ENCODE assay signal across 10 cellular contexts in the genomic region with DNA sequence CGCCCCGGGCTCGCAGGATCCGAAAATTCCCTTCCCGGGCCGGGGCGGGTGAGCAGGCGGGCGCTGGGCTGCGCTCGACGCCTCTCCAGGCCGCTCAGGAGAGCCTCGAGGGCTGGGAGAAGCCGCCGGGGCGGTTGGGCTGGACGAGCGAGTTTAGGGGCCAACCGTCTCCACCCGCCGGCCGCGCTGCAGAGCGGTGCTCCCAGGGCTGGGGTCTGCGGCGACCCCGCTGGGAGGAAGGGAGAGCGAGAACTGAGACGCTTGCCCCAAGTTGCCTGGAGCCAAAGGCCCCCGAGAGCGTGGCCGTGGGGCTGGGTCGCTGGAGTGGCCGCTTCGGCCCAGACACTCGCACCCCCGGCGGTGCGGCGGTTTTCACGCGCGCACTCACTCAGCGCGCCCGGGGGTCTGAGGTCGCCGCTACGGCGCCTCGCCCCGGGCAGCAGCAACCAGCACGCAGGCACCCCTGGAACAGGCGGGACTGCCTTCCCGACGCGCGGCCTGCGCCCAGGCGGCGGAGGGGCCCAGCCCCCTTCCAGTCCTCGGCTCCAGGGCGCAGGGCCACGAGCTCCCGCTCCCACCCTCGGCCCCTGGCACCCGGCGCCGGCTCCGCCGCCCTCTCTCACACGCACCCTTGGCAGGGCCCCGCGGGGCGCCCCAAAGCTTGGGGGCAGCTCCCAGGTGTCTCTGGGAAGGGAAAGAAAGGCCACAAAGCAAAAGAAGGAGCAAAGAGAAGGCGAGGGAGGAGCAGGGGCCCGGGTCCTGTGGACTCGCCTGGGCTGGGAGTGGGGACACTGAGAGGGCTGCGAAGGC. TPM values are rescaled to one million over a fixed set of nuclear protein-coding genes. Genes with fewer than 3 reads are reported as not detected.
DNase-seq lines count a peak whose midpoint lies in the region; ATAC-seq, FAIRE-seq and TF ChIP-seq lines count a peak whose summit lies in the region.
"Had no signal": no experiment of that assay in that cellular context is flagged by ENCODE, and none has a peak within 500 bp of the region (broad histone marks: within the 10 kb centered on the region; RNA-seq: fewer than 3 reads in every experiment).

No MANE protein-coding gene starts in this region.

- no peak overlapping the region for H2AFZ ChIP-seq in neural cell (ENCODE audit: low read depth, low read length)

- no peak for TF ChIP-seq EP300 in neural cell (conservative IDR thresholded peaks at IDR 0.05; ENCODE audit: poor library complexity, severe bottlenecking)

- TF ChIP-seq CTCF in A673 (conservative IDR thresholded peaks at IDR 0.05; ENCODE audit: low read depth, low read length) = no peak
- no peak for TF ChIP-seq CTCF in neural cell (IDR thresholded peaks at IDR 0.05; ENCODE audit: poor library complexity, severe bottlenecking)

- no TSS peak for BruUV-seq in A673 (replicated peaks; lab: Mats Ljungman, UMichigan)

- FAIRE-seq in frontal cortex (lab: Jason Lieb, UNC) = no peak

- no peaks in the 10 kb centered on the region for H3K9me2 ChIP-seq in neural cell (ENCODE audit: insufficient read depth, low read length)

- peaks cover 32 to 47% of the 10 kb centered on the region in 2 donors for H3K27me3 Mint-ChIP-seq in T-cell

- peak; percentile 47 for DNase-seq in A673 (ENCODE audit: low spot score)
- DNase-seq in SJCRH30 = peak; percentile 31 to 47
- DNase-seq in frontal cortex (ENCODE audit: low spot score in 2 of 2) = peak; percentile 61 to 72
- DNase-seq in cortex of kidney (lab: John Stamatoyannopoulos, UW) = no peak
- DNase-seq in stimulated activated CD4-positive, alpha-beta T cell treated with anti-CD3 and anti-CD28 coated beads, Interleukin-15, amount 100 ng/mL, for 24 hours = no peak
- DNase-seq in SW480 (ENCODE audit: low spot score) = no peak
- no peak for DNase-seq in T-cell
- DNase-seq: activated CD4-positive, alpha-beta T cell treated with anti-CD3 and anti-CD28 coated beads for 48 hours; NCI-H1092 had no signal

- H3K27ac Mint-ChIP-seq in T-cell = no peak overlapping the region

- H3K36me3 ChIP-seq in A673 (ENCODE audit: insufficient read depth, low read length, poor library complexity, severe bottlenecking) = peaks cover 28% of the 10 kb centered on the region
- H3K36me3 ChIP-seq in SJCRH30 = peaks cover 13% of the 10 kb centered on the region
- H3K36me3 ChIP-seq in neural cell (ENCODE audit: insufficient read depth, low read length) = no peaks in the 10 kb centered on the region

- H3K36me3 Mint-ChIP-seq in T-cell = no peaks in the 10 kb centered on the region

- H3K79me2 ChIP-seq in neural cell (replicated peaks; ENCODE audit: insufficient read depth, low read length) = peaks cover 25% of the 10 kb centered on the region

- H3K9me3 ChIP-seq in A673 (ENCODE audit: low read depth, low read length, poor library complexity, severe bottlenecking) = no peaks in the 10 kb centered on the region
- H3K9me3 ChIP-seq in SJCRH30 (replicated peaks) = no peaks in the 10 kb centered on the region
- H3K9me3 ChIP-seq in neural cell (ENCODE audit: low read length) = no peaks in the 10 kb centered on the region

- H3K27ac ChIP-seq in A673 (ENCODE audit: low read depth, low read length, poor library complexity, severe bottlenecking) (peak overlapping the region; percentile 98), SJCRH30 (peak overlapping the region; percentile 91), neural cell (ENCODE audit: low read length) (no peak overlapping the region)

- no peak overlapping the region for H3K4me3 Mint-ChIP-seq in T-cell

- no peak for TF ChIP-seq RAD21 in neural cell (conservative IDR thresholded peaks at IDR 0.05)

- H3K4me1 ChIP-seq in A673 (ENCODE audit: insufficient read depth, low read length, poor library complexity, severe bottlenecking) = peaks cover 24% of the 10 kb centered on the region
- H3K4me1 ChIP-seq in SJCRH30 = 0 out of 2 replicates have a peak, but pooled peaks cover 8% of the 10 kb centered on the region

- POLR2A ChIA-PET in A673 (lab: Charles Lee; ENCODE audit: low non-redundant PET) = no interaction called here
- POLR2A ChIA-PET in T-cell (lab: Charles Lee) = no interaction called here

- no peaks in the 10 kb centered on the region for H3K9me3 Mint-ChIP-seq in T-cell

- peaks cover 0 to 5% (median 2%) of the 10 kb centered on the region in 3 donors for H3K4me1 Mint-ChIP-seq in T-cell

- H3K4me3 ChIP-seq in A673 (ENCODE audit: low read depth, low read length, poor library complexity, severe bottlenecking) (peak overlapping the region; percentile 95), SJCRH30 (peak overlapping the region; percentile 82), neural cell (ENCODE audit: low read length) (peak overlapping the region; percentile 21)

- intact Hi-C loops in A673 (cut with micrococcal nuclease; ENCODE audit: unreplicated experiment) = loop anchor here (5.0 kb wide), 1 partner anchor 43 kb away; the partner anchor contains the start of gene PABPN1

- no peak for ATAC-seq in T-cell (replicated peaks in 1 of 4)

- no peaks in the 10 kb centered on the region for H4K20me1 ChIP-seq in neural cell (ENCODE audit: insufficient read depth)

- CTCF ChIA-PET in A673 (lab: Charles Lee) (no interaction called here), T-cell (lab: Charles Lee) (no interaction called here)

- no peak overlapping the region for H3K4me2 ChIP-seq in neural cell (ENCODE audit: low read length)

- no peaks in the 10 kb centered on the region for H3K27me3 ChIP-seq in A673 (replicated peaks; ENCODE audit: insufficient read depth, low read depth, low read length, poor library complexity)
- no peaks in the 10 kb centered on the region for H3K27me3 ChIP-seq in SJCRH30
- H3K27me3 ChIP-seq in neural cell (ENCODE audit: insufficient read depth, low read depth, low read length) = peaks cover 12% of the 10 kb centered on the region

- H3F3A ChIP-seq in neural cell (ENCODE audit: insufficient read depth, low read length, poor library complexity, severe bottlenecking) = no peaks in the 10 kb centered on the region

- H3K9ac ChIP-seq in neural cell (ENCODE audit: low read length) = peak overlapping the region; percentile 16

TF ChIP-seq in neural cell, 6 proteins besides CTCF, POLR2A, EP300 and RAD21:
- TF ChIP-seq EZH2 (IDR thresholded peaks at IDR 0.05; ENCODE audit: borderline replicate concordance, insufficient read depth, low read length, poor library complexity, severe bottlenecking) (no peak), SMC3 (conservative IDR thresholded peaks at IDR 0.05; ENCODE audit: poor library complexity) (no peak), REST (IDR thresholded peaks at IDR 0.05; ENCODE audit: borderline replicate concordance) (no peak), POLR2AphosphoS5 (IDR thresholded peaks at IDR 0.05) (no peak), TAF1 (IDR thresholded peaks at IDR 0.05; ENCODE audit: low read depth) (no peak), MXI1 (conservative IDR thresholded peaks at IDR 0.05; ENCODE audit: poor library complexity, severe bottlenecking) (no peak)

RNA-seq across cellular contexts. Expression of gene EFS, which starts 0.6 kb away (rescaled TPM):
- total RNA-seq in A673 (2021) (55.9 and 60.9 TPM in 2 replicates), frontal cortex (6.9 TPM), T-cell (under 1 TPM in 1 of 5 donors, not detected in 4; 0.15 TPM)
- total RNA-seq in SJCRH30 (2014; rRNA removed; shearing (Covaris generic)) = 22.5 and 26.4 TPM in 2 replicates
- polyA plus RNA-seq in neural cell = 0.48 and 0.92 TPM in 2 replicates
- polyA minus RNA-seq in neural cell = 1.3 and 1.5 TPM in 2 replicates

RNA-seq across cellular contexts. Expression of gene IL25, which starts 7.1 kb away (rescaled TPM):
- total RNA-seq in A673 (2021) (not detected in 2 replicates), frontal cortex (not detected), T-cell (not detected)
- total RNA-seq in SJCRH30 (2014; rRNA removed; shearing (Covaris generic)) = not detected in 2 replicates
- polyA plus RNA-seq in neural cell = not detected in 2 replicates
- polyA minus RNA-seq in neural cell = not detected in 2 replicates

RNA-seq across cellular contexts. Expression of gene CMTM5, which starts 11.3 kb away (rescaled TPM):
- total RNA-seq in A673 (2021) (not detected in 2 replicates), frontal cortex (1.6 TPM), T-cell (not detected)
- 0.32 and 0.46 TPM in 2 replicates for total RNA-seq in SJCRH30 (2014; rRNA removed; shearing (Covaris generic))
- not detected in 2 replicates for polyA plus RNA-seq in neural cell
- not detected in 2 replicates for polyA minus RNA-seq in neural cell

RNA-seq across cellular contexts. Expression of gene SLC22A17, which starts 12.9 kb away (rescaled TPM):
- total RNA-seq in A673 (2021) (23.0 and 28.4 TPM in 2 replicates), frontal cortex (154 TPM), T-cell (10 to 100 TPM; 12.0 to 19.0 (median 17.3) TPM)
- total RNA-seq in SJCRH30 (2014; rRNA removed; shearing (Covaris generic)) = 2.7 and 2.8 TPM in 2 replicates
- 182 and 201 TPM in 2 replicates for polyA plus RNA-seq in neural cell
- 136 and 168 TPM in 2 replicates for polyA minus RNA-seq in neural cell

RNA-seq across cellular contexts. Expression of gene MYH6, which starts 42.5 kb away (rescaled TPM):
- total RNA-seq in A673 (2021) (not detected in 2 replicates), frontal cortex (not detected), T-cell (not detected)
- total RNA-seq in SJCRH30 (2014; rRNA removed; shearing (Covaris generic)) = not detected in 2 replicates
- not detected in 2 replicates for polyA plus RNA-seq in neural cell
- polyA minus RNA-seq in neural cell = not detected in 2 replicates

Comparison
In these comparisons a context has a peak if more than half of its experiments do, and no peak if none do; other contexts are left out.
1. DNase-seq: peak in A673 (single experiment), SJCRH30 (2 of 2) and frontal cortex (2 of 2); none in cortex of kidney (single experiment), stimulated activated CD4-positive, alpha-beta T cell treated with anti-CD3 and anti-CD28 coated beads, Interleukin-15, amount 100 ng/mL, for 24 hours (single experiment), SW480 (single experiment) and T-cell (0 of 34).
2. H3K4me3 ChIP-seq: peak in every context shown above with its lines; median percentile 95 in A673; 82 in SJCRH30; 21 in neural cell.